8 cellular contexts compared by ENCODE assay signal in genomic region chr12:68807274-68807575, GRCh38. TPM values are rescaled to one million over a fixed set of nuclear protein-coding genes. Genes with fewer than 3 reads are reported as not detected.
DNase-seq lines count a peak whose midpoint lies in the region; ATAC-seq, FAIRE-seq and TF ChIP-seq lines count a peak whose summit lies in the region.
"Not testable (repeated sequence)": the region's sequence is repeated elsewhere in the genome, so short reads cannot be mapped to it uniquely, and the experiment has no call there.

No MANE protein-coding gene starts in this region.

- not testable (repeated sequence) for TF ChIP-seq POLR2A in testis (IDR thresholded peaks at IDR 0.05)

- TF ChIP-seq CTCF in astrocyte (IDR thresholded peaks at IDR 0.05; ENCODE audit: insufficient read depth, low read depth, low read length); epithelial cell of proximal tubule (conservative IDR thresholded peaks at IDR 0.05; ENCODE audit: low read depth, low read length); neutrophil (IDR thresholded peaks at IDR 0.05); testis (IDR thresholded peaks at IDR 0.05): not testable (repeated sequence)

- not testable (repeated sequence) for H3K27me3 ChIP-seq in BLaER1 treated with 17β-estradiol and CSF1 and Interleukin-3, amounts not matched to agents 10 nM and 100 nM; HUES64 (ENCODE audit: insufficient read depth, low read length); astrocyte (ENCODE audit: insufficient read depth, low read length); neutrophil; testis

- peaks cover 41% of the 10 kb centered on the region for H3K79me2 ChIP-seq in astrocyte (ENCODE audit: insufficient read depth, low read length)

- peaks cover 11% of the 10 kb centered on the region for H3K4me1 Mint-ChIP-seq in T-helper 2 cell treated with Interferon-gamma antibody and Interleukin-4, amounts not matched to agents 5 μg/mL and 100 μg/mL, for 36 hours (ENCODE audit: low read depth)
- peaks cover 11% of the 10 kb centered on the region for H3K4me1 Mint-ChIP-seq in astrocyte (ENCODE audit: low read depth, unreplicated experiment)

- not testable (repeated sequence) for H3K27me3 Mint-ChIP-seq in T-helper 2 cell treated with Interferon-gamma antibody and Interleukin-4, amounts not matched to agents 5 μg/mL and 100 μg/mL, for 36 hours (ENCODE audit: low read depth); astrocyte (ENCODE audit: low read depth, unreplicated experiment)

- H3K9me3 ChIP-seq in BLaER1 treated with 17β-estradiol and CSF1 and Interleukin-3, amounts not matched to agents 10 nM and 100 nM (replicated peaks in 1 of 11); HUES64 (ENCODE audit: insufficient read depth, low read depth, low read length); astrocyte (ENCODE audit: insufficient read depth, low read depth, low read length); neutrophil; testis: not testable (repeated sequence)

- H3K27ac Mint-ChIP-seq in T-helper 2 cell treated with Interferon-gamma antibody and Interleukin-4, amounts not matched to agents 5 μg/mL and 100 μg/mL, for 36 hours: peak overlapping the region; percentile 99
- H3K27ac Mint-ChIP-seq in astrocyte (ENCODE audit: unreplicated experiment): peak overlapping the region; percentile 93

- H2AFZ ChIP-seq in astrocyte (ENCODE audit: low read depth, low read length): peak overlapping the region; percentile 68

- H3K9ac ChIP-seq in BLaER1 treated with 17β-estradiol and CSF1 and Interleukin-3, amounts not matched to agents 10 nM and 100 nM: peak overlapping the region; percentile 95 to 100 (median 99)
- peak overlapping the region; percentile 100 for H3K9ac ChIP-seq in HUES64 (ENCODE audit: low read depth, low read length)
- H3K9ac ChIP-seq in astrocyte (ENCODE audit: low read length): peak overlapping the region; percentile 100

- peak overlapping the region; percentile 80 to 98 (median 86) for H3K4me2 ChIP-seq in BLaER1 treated with 17β-estradiol and CSF1 and Interleukin-3, amounts not matched to agents 10 nM and 100 nM
- H3K4me2 ChIP-seq in astrocyte (ENCODE audit: low read length): peak overlapping the region; percentile 95

- WGBS in HUES64: 35% methylated on average over 10 of the region's 10 CpGs
- 4 to 8% methylated on average over 8 to 10 of the region's 10 CpGs for WGBS in testis, 2 donors

- peaks cover 27 to 42% (median 31%) of the 10 kb centered on the region in 11 experiments for H3K36me3 ChIP-seq in BLaER1 treated with 17β-estradiol and CSF1 and Interleukin-3, amounts not matched to agents 10 nM and 100 nM
- H3K36me3 ChIP-seq in HUES64 (ENCODE audit: insufficient read depth, low read length) (peaks cover 27% of the 10 kb centered on the region), neutrophil (peaks cover 16% of the 10 kb centered on the region)
- H3K36me3 ChIP-seq in astrocyte (ENCODE audit: insufficient read depth, low read length); testis (ENCODE audit: low read depth, missing control alignments): not testable (repeated sequence)

- not testable (repeated sequence) for H3K9me3 Mint-ChIP-seq in T-helper 2 cell treated with Interferon-gamma antibody and Interleukin-4, amounts not matched to agents 5 μg/mL and 100 μg/mL, for 36 hours; astrocyte (ENCODE audit: unreplicated experiment)

- H3K4me1 ChIP-seq in BLaER1 treated with 17β-estradiol and CSF1 and Interleukin-3, amounts not matched to agents 10 nM and 100 nM: peaks cover 25 to 30% (median 26%) of the 10 kb centered on the region in 10 experiments
- H3K4me1 ChIP-seq in HUES64 (ENCODE audit: insufficient read depth, low read length): peaks cover 16% of the 10 kb centered on the region
- not testable (repeated sequence) for H3K4me1 ChIP-seq in astrocyte (ENCODE audit: insufficient read depth, low read length); testis
- peaks cover 17 to 18% of the 10 kb centered on the region in 2 experiments for H3K4me1 ChIP-seq in neutrophil (ENCODE audit: control insufficient read depth in 1 of 2, insufficient read depth in 1 of 2, low read depth in 1 of 2, low read length in 1 of 2)

- intact Hi-C loops in testis (cut with DNase I; ENCODE audit: low total_unique reads): not testable (repeated sequence)

- peak overlapping the region; percentile 94 to 100 (median 99) for H3K27ac ChIP-seq in BLaER1 treated with 17β-estradiol and CSF1 and Interleukin-3, amounts not matched to agents 10 nM and 100 nM
- H3K27ac ChIP-seq in HUES64 (ENCODE audit: low read depth, low read length) (peak overlapping the region; percentile 100; the same call in 1 of the 2 replicates), astrocyte (ENCODE audit: low read depth, low read length) (peak overlapping the region; percentile 99), neutrophil (peak overlapping the region; percentile 97), testis (peak overlapping the region; percentile 96 to 100)

- not testable (repeated sequence) for DNase-seq in T-helper 2 cell treated with Interferon-gamma antibody and Interleukin-4, amounts not matched to agents 5 μg/mL and 100 μg/mL, for 36 hours (ENCODE audit: low spot score); astrocyte (ENCODE audit: low read depth); epithelial cell of proximal tubule (ENCODE audit: low read depth); testis
- peak; percentile 66 for DNase-seq in left lobe of liver (ENCODE audit: low spot score)

- H4K20me1 ChIP-seq in BLaER1 treated with 17β-estradiol and CSF1 and Interleukin-3, amounts not matched to agents 10 nM and 100 nM: peaks cover 11 to 40% (median 31%) of the 10 kb centered on the region in 11 experiments; a peak in 21 of 22 replicates
- peaks cover 21% of the 10 kb centered on the region for H4K20me1 ChIP-seq in astrocyte (ENCODE audit: insufficient read depth, low read length)

- peak overlapping the region; percentile 90 for H3K4me3 Mint-ChIP-seq in T-helper 2 cell treated with Interferon-gamma antibody and Interleukin-4, amounts not matched to agents 5 μg/mL and 100 μg/mL, for 36 hours
- H3K4me3 Mint-ChIP-seq in astrocyte (ENCODE audit: unreplicated experiment): peak overlapping the region; percentile 85

- peaks cover 29% of the 10 kb centered on the region for H3K36me3 Mint-ChIP-seq in T-helper 2 cell treated with Interferon-gamma antibody and Interleukin-4, amounts not matched to agents 5 μg/mL and 100 μg/mL, for 36 hours (ENCODE audit: low read depth)
- peaks cover 13% of the 10 kb centered on the region for H3K36me3 Mint-ChIP-seq in astrocyte (ENCODE audit: low read depth, unreplicated experiment)

- ATAC-seq in left lobe of liver: not testable (repeated sequence)

- not testable (repeated sequence) for FAIRE-seq in astrocyte (lab: Jason Lieb, UNC)

- peak overlapping the region; percentile 74 to 95 (median 88) for H3K4me3 ChIP-seq in BLaER1 treated with 17β-estradiol and CSF1 and Interleukin-3, amounts not matched to agents 10 nM and 100 nM
- H3K4me3 ChIP-seq in HUES64 (ENCODE audit: low read length) (peak overlapping the region; percentile 97), astrocyte (ENCODE audit: insufficient read depth, low read depth, low read length) (peak overlapping the region; percentile 98), epithelial cell of proximal tubule (ENCODE audit: low read depth, low read length) (peak overlapping the region; percentile 99), neutrophil (ENCODE audit: low read depth in 1 of 2, low read length in 1 of 2) (peak overlapping the region; percentile 88 to 97), testis (peak overlapping the region; percentile 87 to 96)

RNA-seq across cellular contexts. Expression of gene MDM2, which starts 0.8 kb away (rescaled TPM):
- 41.4 TPM for polyA plus RNA-seq in HUES64 (2013, experiment 1 of 2)
- polyA plus RNA-seq in HUES64 (2013, experiment 2 of 2): 35.6 TPM
- 692 and 828 TPM in 2 replicates for total RNA-seq in astrocyte
- total RNA-seq in epithelial cell of proximal tubule: 53.0 and 129 TPM in 2 replicates
- 49.2 TPM for total RNA-seq in left lobe of liver
- total RNA-seq in testis: 10 to 100 TPM; 40.6 to 56.1 TPM
- 28.8 TPM for polyA plus RNA-seq in testis (ENCODE audit: insufficient read depth, low read depth, low replicate concordance)
